Comparison of ENCODE assay signal across 8 cellular contexts in the genomic region with DNA sequence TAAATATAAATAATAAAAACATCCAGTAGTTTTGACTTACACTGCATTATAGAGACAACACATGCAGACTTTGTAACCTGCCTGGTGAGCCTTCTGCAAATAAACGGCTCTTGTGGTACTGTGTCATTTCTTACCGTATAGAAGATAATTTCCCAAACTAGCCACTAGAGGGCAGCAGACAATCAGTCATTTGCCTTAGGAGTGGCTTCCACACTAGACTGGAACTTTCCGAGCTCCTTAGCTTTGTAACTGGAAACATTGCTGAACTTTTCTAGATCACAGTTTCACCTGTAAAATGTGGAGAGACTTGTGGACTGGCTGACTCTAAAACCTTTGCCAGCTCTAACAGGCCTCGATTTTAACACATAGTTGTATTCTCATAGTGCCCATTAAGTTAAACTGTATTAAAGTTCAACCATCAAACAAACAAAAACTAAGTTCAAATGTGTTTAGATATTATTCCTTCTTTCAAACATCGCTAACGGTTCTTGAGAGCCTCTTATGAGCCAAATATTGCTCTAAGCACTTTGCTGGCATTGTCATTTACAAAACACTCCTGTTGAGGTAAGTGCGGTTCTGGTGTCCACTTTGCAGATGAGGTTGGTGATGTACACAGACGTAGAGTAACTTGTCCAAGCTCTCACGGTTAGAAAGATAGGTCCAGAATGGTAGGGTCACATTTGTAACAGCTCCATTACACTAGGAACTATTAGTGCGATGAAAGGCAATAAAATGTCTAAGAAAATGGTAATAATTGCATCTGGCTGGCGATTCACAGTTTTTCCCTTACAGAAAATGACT.
A peak's percentile ranks its signal among the peaks of the same experiment; 100 is the strongest.
DNase-seq lines count a peak whose midpoint lies in the region; ATAC-seq, FAIRE-seq and TF ChIP-seq lines count a peak whose summit lies in the region.

No MANE protein-coding gene starts in this region.

- H3K9ac ChIP-seq in HepG2 (ENCODE audit: insufficient read depth, low read depth, low read length), result no peak overlapping the region

- no TSS peak for BruUV-seq in HepG2 (replicated peaks; lab: Mats Ljungman, UMichigan)

- CTCF ChIA-PET in HepG2 (lab: Yijun Ruan, JAX; ENCODE audit: low intra/inter-chr PET ratio, low total read pairs), result interaction anchor here (0.8 to 1.7 kb wide), 2 partner anchors 153 to 499 kb away, joined by 3 to 13 read pairs; no protein-coding TSS in a partner anchor

- no peaks in the 10 kb centered on the region for H4K20me1 ChIP-seq in HepG2 (ENCODE audit: insufficient read depth, low read length)

- peak; percentile 95 for ATAC-seq in GM19025 (IDR thresholded peaks at IDR 0.05; ENCODE audit: low read depth, unreplicated experiment)
- peak; percentile 95 for ATAC-seq in HG03175 (IDR thresholded peaks at IDR 0.05; ENCODE audit: unreplicated experiment)
- peak; percentile 93 for ATAC-seq in HepG2

- no peak overlapping the region for H3K27ac ChIP-seq in WERI-Rb-1
- peak overlapping the region; percentile 33 for H3K27ac ChIP-seq in cingulate gyrus (ENCODE audit: low read depth, low read length)
- no peak overlapping the region for H3K27ac ChIP-seq in HepG2 (ENCODE audit: extremely low read length, insufficient read depth, low read length)

- peak overlapping the region; percentile 16 for H2AFZ ChIP-seq in HepG2 (ENCODE audit: low read length)

- TF ChIP-seq POLR2A in HepG2 (IDR thresholded peaks at IDR 0.05; ENCODE audit: insufficient read depth in 1 of 2, low read depth in 2 of 2, low read length in 2 of 2), result no peak

- H3K4me3 ChIP-seq in WERI-Rb-1 (ENCODE audit: low read depth, low read length) (no peak overlapping the region), HepG2 (replicated peaks in 1 of 3; ENCODE audit: insufficient read depth in 1 of 3, low read depth in 2 of 3, low read length in 3 of 3) (peak overlapping the region in 1 of 3 experiments; percentile 12; a peak in 1 of 6 replicates)

- H3K9me3 ChIP-seq in WERI-Rb-1 (ENCODE audit: severe bottlenecking), result no peaks in the 10 kb centered on the region
- no peaks in the 10 kb centered on the region for H3K9me3 ChIP-seq in HepG2 (ENCODE audit: low read length)

- intact Hi-C loops in HepG2 (cut with micrococcal nuclease; ENCODE audit: unreplicated experiment), result loop anchor here (1.0 to 10.0 kb wide), 11 partner anchors 132 to 990 kb away; partner anchors contain the start of gene CAMK2D

- TF ChIP-seq EP300 in HepG2 (IDR thresholded peaks at IDR 0.05; ENCODE audit: low read depth in 2 of 2, low read length in 2 of 2) (peak in 1 of 2 experiments; percentile 31; a peak in 1 of 4 replicates), HepG2 (CRISPR knock-in tag; IDR thresholded peaks at IDR 0.05; ENCODE audit: borderline replicate concordance) (no peak)

- WGBS in HepG2 (ENCODE audit: low lambda C conversion rate), result 36% methylated on average over 11 of the region's 11 CpGs

- TF ChIP-seq RAD21 in HepG2 (CRISPR knock-in tag; IDR thresholded peaks at IDR 0.05), result peak; percentile 81

- POLR2A ChIA-PET in HepG2 (lab: Yijun Ruan, JAX), result interaction anchor here (1.4 kb wide), 1 partner anchor 366 kb away, joined by 4 read pairs; no protein-coding TSS in a partner anchor

- in situ Hi-C loops in HepG2 (cut with HindIII; ENCODE audit: extremely low pct_ligation_motif_present, low pct_unique_long_range_greater_than_20kb), result loop anchor here (10.0 kb wide), 2 partner anchors 370 to 500 kb away; partner anchors contain the start of gene CAMK2D

- peak; percentile 63 for TF ChIP-seq CTCF in WERI-Rb-1 (IDR thresholded peaks at IDR 0.05; ENCODE audit: low read depth, low read length)
- peak; percentile 89 for TF ChIP-seq CTCF in HepG2 (CRISPR knock-in tag; IDR thresholded peaks at IDR 0.05)

- peak overlapping the region; percentile 46 for H3K4me2 ChIP-seq in HepG2 (ENCODE audit: low read depth, low read length)

- peak; percentile 78 for FAIRE-seq in HepG2 (lab: Jason Lieb, UNC)

- peaks cover 38% of the 10 kb centered on the region for H3K4me1 ChIP-seq in HepG2 (ENCODE audit: insufficient read depth, low read length)

- H3K27me3 ChIP-seq in WERI-Rb-1 (ENCODE audit: insufficient read depth, low read depth, severe bottlenecking), result no peaks in the 10 kb centered on the region
- no peaks in the 10 kb centered on the region for H3K27me3 ChIP-seq in HepG2 (ENCODE audit: control insufficient read depth in 1 of 2, insufficient read depth in 2 of 2, low read length in 2 of 2)

- H3K36me3 ChIP-seq in WERI-Rb-1, result no peaks in the 10 kb centered on the region
- H3K36me3 ChIP-seq in HepG2 (replicated peaks in 1 of 2; ENCODE audit: control insufficient read depth in 1 of 2, insufficient read depth in 2 of 2, low read length in 2 of 2), result no peaks in the 10 kb centered on the region

- DNase-seq in CD1c-positive myeloid dendritic cell (ENCODE audit: extremely low spot score) (peak; percentile 88), NCI-H2196 (lab: John Stamatoyannopoulos, UW; ENCODE audit: unreplicated experiment) (peak; percentile 51), WERI-Rb-1 (peak; percentile 68), HepG2 (ENCODE audit: low spot score) (peak; percentile 88)
- DNase-seq in stimulated activated CD8-positive, alpha-beta memory T cell treated with anti-CD3 and anti-CD28 coated beads, Interleukin-15, amount 100 ng/mL, for 1 hour (ENCODE audit: low read depth), result peak; percentile 13

- H3K79me2 ChIP-seq in HepG2 (ENCODE audit: insufficient read depth, low read length), result no peaks in the 10 kb centered on the region

TF ChIP-seq in HepG2, 621 proteins besides CTCF, POLR2A, EP300 and RAD21 (continues in another document):
- TF ChIP-seq, protein P1, sequence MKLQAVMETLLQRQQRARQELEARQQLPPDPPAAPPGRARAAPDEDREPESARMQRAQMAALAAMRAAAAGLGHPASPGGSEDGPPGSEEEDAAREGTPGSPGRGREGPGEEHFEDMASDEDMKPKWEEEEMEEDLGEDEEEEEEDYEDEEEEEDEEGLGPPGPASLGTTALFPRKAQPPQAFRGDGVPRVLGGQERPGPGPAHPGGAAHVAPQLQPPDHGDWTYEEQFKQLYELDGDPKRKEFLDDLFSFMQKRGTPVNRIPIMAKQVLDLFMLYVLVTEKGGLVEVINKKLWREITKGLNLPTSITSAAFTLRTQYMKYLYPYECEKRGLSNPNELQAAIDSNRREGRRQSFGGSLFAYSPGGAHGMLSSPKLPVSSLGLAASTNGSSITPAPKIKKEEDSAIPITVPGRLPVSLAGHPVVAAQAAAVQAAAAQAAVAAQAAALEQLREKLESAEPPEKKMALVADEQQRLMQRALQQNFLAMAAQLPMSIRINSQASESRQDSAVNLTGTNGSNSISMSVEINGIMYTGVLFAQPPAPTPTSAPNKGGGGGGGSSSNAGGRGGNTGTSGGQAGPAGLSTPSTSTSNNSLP (IDR thresholded peaks at IDR 0.05; ENCODE audit: low read depth, low read length), result peak; percentile 74; the same call in 1 of the 2 replicates
- TF ChIP-seq, protein P2, sequence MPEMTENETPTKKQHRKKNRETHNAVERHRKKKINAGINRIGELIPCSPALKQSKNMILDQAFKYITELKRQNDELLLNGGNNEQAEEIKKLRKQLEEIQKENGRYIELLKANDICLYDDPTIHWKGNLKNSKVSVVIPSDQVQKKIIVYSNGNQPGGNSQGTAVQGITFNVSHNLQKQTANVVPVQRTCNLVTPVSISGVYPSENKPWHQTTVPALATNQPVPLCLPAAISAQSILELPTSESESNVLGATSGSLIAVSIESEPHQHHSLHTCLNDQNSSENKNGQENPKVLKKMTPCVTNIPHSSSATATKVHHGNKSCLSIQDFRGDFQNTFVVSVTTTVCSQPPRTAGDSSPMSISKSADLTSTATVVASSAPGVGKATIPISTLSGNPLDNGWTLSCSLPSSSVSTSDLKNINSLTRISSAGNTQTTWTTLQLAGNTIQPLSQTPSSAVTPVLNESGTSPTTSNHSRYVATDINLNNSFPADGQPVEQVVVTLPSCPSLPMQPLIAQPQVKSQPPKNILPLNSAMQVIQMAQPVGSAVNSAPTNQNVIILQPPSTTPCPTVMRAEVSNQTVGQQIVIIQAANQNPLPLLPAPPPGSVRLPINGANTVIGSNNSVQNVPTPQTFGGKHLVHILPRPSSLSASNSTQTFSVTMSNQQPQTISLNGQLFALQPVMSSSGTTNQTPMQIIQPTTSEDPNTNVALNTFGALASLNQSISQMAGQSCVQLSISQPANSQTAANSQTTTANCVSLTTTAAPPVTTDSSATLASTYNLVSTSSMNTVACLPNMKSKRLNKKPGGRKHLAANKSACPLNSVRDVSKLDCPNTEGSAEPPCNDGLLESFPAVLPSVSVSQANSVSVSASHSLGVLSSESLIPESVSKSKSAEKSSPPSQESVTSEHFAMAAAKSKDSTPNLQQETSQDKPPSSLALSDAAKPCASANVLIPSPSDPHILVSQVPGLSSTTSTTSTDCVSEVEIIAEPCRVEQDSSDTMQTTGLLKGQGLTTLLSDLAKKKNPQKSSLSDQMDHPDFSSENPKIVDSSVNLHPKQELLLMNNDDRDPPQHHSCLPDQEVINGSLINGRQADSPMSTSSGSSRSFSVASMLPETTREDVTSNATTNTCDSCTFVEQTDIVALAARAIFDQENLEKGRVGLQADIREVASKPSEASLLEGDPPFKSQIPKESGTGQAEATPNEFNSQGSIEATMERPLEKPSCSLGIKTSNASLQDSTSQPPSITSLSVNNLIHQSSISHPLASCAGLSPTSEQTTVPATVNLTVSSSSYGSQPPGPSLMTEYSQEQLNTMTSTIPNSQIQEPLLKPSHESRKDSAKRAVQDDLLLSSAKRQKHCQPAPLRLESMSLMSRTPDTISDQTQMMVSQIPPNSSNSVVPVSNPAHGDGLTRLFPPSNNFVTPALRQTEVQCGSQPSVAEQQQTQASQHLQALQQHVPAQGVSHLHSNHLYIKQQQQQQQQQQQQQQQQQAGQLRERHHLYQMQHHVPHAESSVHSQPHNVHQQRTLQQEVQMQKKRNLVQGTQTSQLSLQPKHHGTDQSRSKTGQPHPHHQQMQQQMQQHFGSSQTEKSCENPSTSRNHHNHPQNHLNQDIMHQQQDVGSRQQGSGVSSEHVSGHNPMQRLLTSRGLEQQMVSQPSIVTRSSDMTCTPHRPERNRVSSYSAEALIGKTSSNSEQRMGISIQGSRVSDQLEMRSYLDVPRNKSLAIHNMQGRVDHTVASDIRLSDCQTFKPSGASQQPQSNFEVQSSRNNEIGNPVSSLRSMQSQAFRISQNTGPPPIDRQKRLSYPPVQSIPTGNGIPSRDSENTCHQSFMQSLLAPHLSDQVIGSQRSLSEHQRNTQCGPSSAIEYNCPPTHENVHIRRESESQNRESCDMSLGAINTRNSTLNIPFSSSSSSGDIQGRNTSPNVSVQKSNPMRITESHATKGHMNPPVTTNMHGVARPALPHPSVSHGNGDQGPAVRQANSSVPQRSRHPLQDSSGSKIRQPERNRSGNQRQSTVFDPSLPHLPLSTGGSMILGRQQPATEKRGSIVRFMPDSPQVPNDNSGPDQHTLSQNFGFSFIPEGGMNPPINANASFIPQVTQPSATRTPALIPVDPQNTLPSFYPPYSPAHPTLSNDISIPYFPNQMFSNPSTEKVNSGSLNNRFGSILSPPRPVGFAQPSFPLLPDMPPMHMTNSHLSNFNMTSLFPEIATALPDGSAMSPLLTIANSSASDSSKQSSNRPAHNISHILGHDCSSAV (CRISPR knock-in tag; IDR thresholded peaks at IDR 0.05; ENCODE audit: borderline replicate concordance), result no peak
- no peak for TF ChIP-seq ZNF143 (CRISPR knock-in tag; IDR thresholded peaks at IDR 0.05)
- no peak for TF ChIP-seq MXI1 (IDR thresholded peaks at IDR 0.05; ENCODE audit: borderline replicate concordance, low read depth, low read length)
- TF ChIP-seq ZNF484 (CRISPR knock-in tag; IDR thresholded peaks at IDR 0.05; ENCODE audit: borderline replicate concordance, low read depth), result no peak

Comparison
In these comparisons a context has a peak if more than half of its experiments do, and no peak if none do; other contexts are left out.
1. DNase-seq: peak in every context shown above with its lines; median percentile 88 in CD1c-positive myeloid dendritic cell; 88 in HepG2; 68 in WERI-Rb-1; 51 in NCI-H2196; 13 in stimulated activated CD8-positive, alpha-beta memory T cell treated with anti-CD3 and anti-CD28 coated beads, Interleukin-15, amount 100 ng/mL, for 1 hour.